ENCODE assay signal across 8 cellular contexts in the genomic region with DNA sequence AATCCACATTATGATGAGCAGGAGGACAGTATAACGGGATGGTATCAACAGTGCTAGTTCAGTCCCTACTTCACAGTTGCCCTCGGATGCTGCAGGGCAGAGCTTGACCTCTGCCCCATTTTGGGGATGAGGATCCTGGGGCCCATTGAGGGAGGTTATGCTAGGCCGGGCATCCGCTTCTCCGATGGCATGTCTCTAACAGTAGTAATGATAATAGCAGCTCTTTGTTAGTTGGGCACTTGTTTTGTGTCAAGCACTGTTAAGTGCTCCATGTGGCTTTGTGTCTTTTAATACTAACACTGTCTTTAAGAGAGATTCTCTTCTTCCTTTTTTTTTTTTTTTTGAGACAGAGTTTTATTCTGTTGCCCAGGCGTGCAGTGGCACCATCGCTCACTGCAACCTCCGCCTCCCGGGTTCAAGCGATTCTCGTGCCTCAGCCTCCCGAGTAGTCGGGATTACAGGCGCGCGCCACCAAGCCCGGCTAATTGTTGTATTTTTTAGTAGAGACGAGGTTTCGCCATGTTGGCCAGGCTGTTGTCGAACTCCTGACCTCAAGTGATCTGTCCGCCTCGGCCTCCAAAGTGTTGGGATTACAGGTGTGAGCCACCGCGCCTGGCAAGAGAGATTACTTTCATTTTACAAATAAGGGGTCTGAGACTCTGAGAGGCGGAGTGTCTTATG. TPM values are rescaled to one million over a fixed set of nuclear protein-coding genes. Genes with fewer than 3 reads are reported as not detected.
DNase-seq lines count a peak whose midpoint lies in the region; ATAC-seq lines count a peak whose summit lies in the region.

No MANE protein-coding gene starts in this region.

- H3K4me1 Mint-ChIP-seq in activated CD8-positive, alpha-beta memory T cell treated with anti-CD3 and anti-CD28 coated beads, Interleukin-2, amount 10 ng/mL, durations not matched to agents 7 days and 5 days = peaks cover 39% of the 10 kb centered on the region

- H3K4me3 ChIP-seq in iPS-18c (ENCODE audit: insufficient read depth, low read depth, low read length) (peak overlapping the region; percentile 99), subcutaneous abdominal adipose tissue (ENCODE audit: low read depth in 1 of 5, low read length in 5 of 5) (peak overlapping the region; percentile 82 to 94 (median 92))

- peak overlapping the region; percentile 81 to 95 (median 87) for H3K9ac ChIP-seq in subcutaneous abdominal adipose tissue (ENCODE audit: low read length in 5 of 5)

- CTCF ChIA-PET in activated CD8-positive, alpha-beta memory T cell treated with anti-CD3 and anti-CD28 coated beads, Interleukin-2, amount 10 ng/mL, durations not matched to agents 7 days and 5 days (lab: Charles Lee) = interaction anchor here (0.6 to 1.9 kb wide), 9 partner anchors 7 to 535 kb away, joined by 3 to 8 read pairs (median 4); partner anchors contain the start of gene C20orf203

- H3K27ac Mint-ChIP-seq in activated CD8-positive, alpha-beta memory T cell treated with anti-CD3 and anti-CD28 coated beads, Interleukin-2, amount 10 ng/mL, durations not matched to agents 7 days and 5 days = peak overlapping the region; percentile 96
- H3K27ac Mint-ChIP-seq in activated naive CD4-positive, alpha-beta T cell treated with anti-CD3 and anti-CD28 coated beads, Interleukin-2, amount 50 U/mL, for 72 hours = peak overlapping the region; percentile 94 to 97

- H3K9me3 ChIP-seq in iPS-18c (ENCODE audit: control insufficient read depth, insufficient read depth, low read length) (no peaks in the 10 kb centered on the region), subcutaneous abdominal adipose tissue (ENCODE audit: control insufficient read depth in 5 of 5, low read length in 5 of 5) (no peaks in the 10 kb centered on the region)

- peaks cover 0 to 2% (median 0%) of the 10 kb centered on the region in 5 donors for H3K36me3 ChIP-seq in subcutaneous abdominal adipose tissue (ENCODE audit: control insufficient read depth in 5 of 5, insufficient read depth in 5 of 5, low read length in 5 of 5)

- peak overlapping the region; percentile 98 for H3K4me3 Mint-ChIP-seq in activated CD8-positive, alpha-beta memory T cell treated with anti-CD3 and anti-CD28 coated beads, Interleukin-2, amount 10 ng/mL, durations not matched to agents 7 days and 5 days

- H3K9me3 Mint-ChIP-seq in activated CD8-positive, alpha-beta memory T cell treated with anti-CD3 and anti-CD28 coated beads, Interleukin-2, amount 10 ng/mL, durations not matched to agents 7 days and 5 days (ENCODE audit: low read depth) = no peaks in the 10 kb centered on the region
- H3K9me3 Mint-ChIP-seq in activated naive CD4-positive, alpha-beta T cell treated with anti-CD3 and anti-CD28 coated beads, Interleukin-2, amount 50 U/mL, for 72 hours = no peaks in the 10 kb centered on the region

- ATAC-seq in activated CD8-positive, alpha-beta memory T cell treated with anti-CD3 and anti-CD28 coated beads, Interleukin-2, amount 10 ng/mL, durations not matched to agents 7 days and 5 days = no peak
- no peak for ATAC-seq in activated naive CD4-positive, alpha-beta T cell treated with anti-CD3 and anti-CD28 coated beads, Interleukin-2, amount 50 U/mL, for 72 hours

- peak overlapping the region; percentile 89 for H3K27ac ChIP-seq in subcutaneous abdominal adipose tissue (ENCODE audit: low read depth, low read length)

- no peaks in the 10 kb centered on the region for H3K27me3 ChIP-seq in subcutaneous abdominal adipose tissue (ENCODE audit: control insufficient read depth in 5 of 5, insufficient read depth in 4 of 5, low read length in 5 of 5)

- DNase-seq in activated CD8-positive, alpha-beta memory T cell treated with anti-CD3 and anti-CD28 coated beads, Interleukin-2, amount 10 ng/mL, durations not matched to agents 7 days and 5 days = peak; percentile 54
- no peak for DNase-seq in activated CD8-positive, alpha-beta memory T cell treated with anti-CD3 and anti-CD28 coated beads, Interleukin-2, amount 50 U/mL, for 48 hours
- no peak for DNase-seq in activated naive CD4-positive, alpha-beta T cell treated with anti-CD3 and anti-CD28 coated beads, Interleukin-2, amount 50 U/mL, for 72 hours (ENCODE audit: low spot score in 2 of 2)
- no peak for DNase-seq in UCSD-AML1 (lab: John Stamatoyannopoulos, UW; ENCODE audit: unreplicated experiment)
- no peak for DNase-seq in MV-4-11 (lab: John Stamatoyannopoulos, UW)
- no peak for DNase-seq in HK-2 (ENCODE audit: unreplicated experiment)

- peaks cover 2 to 46% (median 39%) of the 10 kb centered on the region in 5 donors for H3K4me1 ChIP-seq in subcutaneous abdominal adipose tissue (ENCODE audit: control insufficient read depth in 5 of 5, insufficient read depth in 5 of 5, low read length in 5 of 5)

- peaks cover 9% of the 10 kb centered on the region for H3K36me3 Mint-ChIP-seq in activated CD8-positive, alpha-beta memory T cell treated with anti-CD3 and anti-CD28 coated beads, Interleukin-2, amount 10 ng/mL, durations not matched to agents 7 days and 5 days
- H3K36me3 Mint-ChIP-seq in activated naive CD4-positive, alpha-beta T cell treated with anti-CD3 and anti-CD28 coated beads, Interleukin-2, amount 50 U/mL, for 72 hours = peaks cover 11 to 19% of the 10 kb centered on the region in 2 donors

- no peaks in the 10 kb centered on the region for H3K27me3 Mint-ChIP-seq in activated CD8-positive, alpha-beta memory T cell treated with anti-CD3 and anti-CD28 coated beads, Interleukin-2, amount 10 ng/mL, durations not matched to agents 7 days and 5 days

RNA-seq across cellular contexts. Expression of gene MAPRE1, which starts 1.1 kb away (rescaled TPM):
- total RNA-seq in activated CD8-positive, alpha-beta memory T cell treated with anti-CD3 and anti-CD28 coated beads, Interleukin-2, amount 10 ng/mL, durations not matched to agents 7 days and 5 days = 100 to 1,000 TPM; 114 to 149 TPM
- total RNA-seq in activated naive CD4-positive, alpha-beta T cell treated with anti-CD3 and anti-CD28 coated beads, Interleukin-2, amount 50 U/mL, for 72 hours = 100 to 1,000 TPM; 106 to 142 TPM

RNA-seq across cellular contexts. Expression of gene EFCAB8, which starts 37.9 kb away (rescaled TPM):
- total RNA-seq in activated CD8-positive, alpha-beta memory T cell treated with anti-CD3 and anti-CD28 coated beads, Interleukin-2, amount 10 ng/mL, durations not matched to agents 7 days and 5 days = 1 to 10 TPM in 1 of 2 experiments, under 1 TPM in 1; 0.30 to 1.1 TPM
- total RNA-seq in activated naive CD4-positive, alpha-beta T cell treated with anti-CD3 and anti-CD28 coated beads, Interleukin-2, amount 50 U/mL, for 72 hours = under 1 TPM; 0.52 to 0.70 TPM

RNA-seq across cellular contexts. Expression of gene DNMT3B, which starts 58.7 kb away (rescaled TPM):
- total RNA-seq in activated CD8-positive, alpha-beta memory T cell treated with anti-CD3 and anti-CD28 coated beads, Interleukin-2, amount 10 ng/mL, durations not matched to agents 7 days and 5 days = 1 to 10 TPM; 3.3 to 4.7 TPM
- total RNA-seq in activated naive CD4-positive, alpha-beta T cell treated with anti-CD3 and anti-CD28 coated beads, Interleukin-2, amount 50 U/mL, for 72 hours = 1 to 10 TPM in 1 of 2 donors, under 1 TPM in 1; 0.84 to 2.2 TPM
